ENCODE assay signal across 19 cellular contexts in the genomic region with DNA sequence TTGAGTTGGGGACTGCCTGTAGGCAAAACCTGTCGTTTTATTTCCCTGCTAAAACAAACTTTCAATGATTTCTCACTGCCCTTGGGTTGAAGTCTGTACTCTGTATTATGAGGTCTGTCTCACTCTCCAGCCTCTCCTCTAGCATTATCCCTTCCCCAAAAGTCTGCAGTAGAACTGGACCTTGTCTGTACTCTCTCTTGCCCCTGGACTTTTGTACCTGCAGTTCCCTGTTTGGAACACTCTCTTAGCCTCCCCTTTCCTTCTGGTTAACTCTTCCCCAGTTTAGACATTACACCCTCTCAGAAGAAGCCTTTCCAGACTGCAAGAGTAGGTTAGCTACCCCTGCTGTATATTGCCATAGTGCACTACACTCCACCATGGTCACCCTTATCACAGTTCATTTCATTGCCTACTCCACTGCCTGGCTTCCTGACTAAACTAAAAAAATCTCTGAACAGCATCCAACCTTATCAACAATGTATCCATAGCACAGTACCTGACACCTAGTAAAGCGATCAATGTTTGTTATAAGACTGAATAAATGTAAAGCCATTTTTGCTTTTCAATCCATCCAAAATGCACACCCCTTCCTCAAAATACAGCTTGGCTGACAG. TPM values are rescaled to one million over a fixed set of nuclear protein-coding genes. Genes with fewer than 3 reads are reported as not detected.
DNase-seq lines count a peak whose midpoint lies in the region; ATAC-seq and TF ChIP-seq lines count a peak whose summit lies in the region.
"Had no signal": no experiment of that assay in that cellular context is flagged by ENCODE, and none has a peak within 500 bp of the region (broad histone marks: within the 10 kb centered on the region; RNA-seq: fewer than 3 reads in every experiment).

No MANE protein-coding gene starts in this region.

- H3K4me1 ChIP-seq in mesendoderm (ENCODE audit: control insufficient read depth, low read depth, low read length) (peaks cover 5% of the 10 kb centered on the region), neural progenitor cell (no peaks in the 10 kb centered on the region), neuronal stem cell (ENCODE audit: control insufficient read depth in 2 of 2, insufficient read depth in 1 of 2, low read depth in 1 of 2, low read length in 2 of 2) (no peaks in the 10 kb centered on the region)

- WGBS in mesendoderm (ENCODE audit: extremely low coverage, insufficient coverage, low lambda C conversion rate) = no CpG with 5 or more reads among the region's 2 CpGs
- WGBS in neuronal stem cell (ENCODE audit: extremely low coverage in 2 of 2, insufficient read length in 2 of 2, insufficient replicate concordance in 1 of 2), 2 donors = no CpG with 5 or more reads among the region's 2 CpGs

- H3K9me3 ChIP-seq in neural progenitor cell (ENCODE audit: low read depth) (no peaks in the 10 kb centered on the region), neuronal stem cell (replicated peaks in 1 of 2; ENCODE audit: control insufficient read depth in 2 of 2, insufficient read depth in 1 of 2, low read depth in 1 of 2, low read length in 2 of 2) (peaks cover 0 to 2% of the 10 kb centered on the region in 2 donors)
- H3K9me3 ChIP-seq: BLaER1 had no signal

- H3K36me3 Mint-ChIP-seq in neural progenitor cell = peaks cover 9% of the 10 kb centered on the region

- no peak overlapping the region for H2BK5ac ChIP-seq in mesendoderm (ENCODE audit: low read length)
- H2BK5ac ChIP-seq in neuronal stem cell (ENCODE audit: low read length) = no peak overlapping the region

- H3K4me3 ChIP-seq in GM12864 (ENCODE audit: low read depth, low read length) = no peak overlapping the region
- H3K4me3 ChIP-seq in mesendoderm (ENCODE audit: low read length) = no peak overlapping the region
- H3K4me3 ChIP-seq in neural progenitor cell = no peak overlapping the region
- no peak overlapping the region for H3K4me3 ChIP-seq in neuronal stem cell (ENCODE audit: low read length in 2 of 2)
- H3K4me3 ChIP-seq: BLaER1, GM23248 had no signal

- no peak overlapping the region for H3K56ac ChIP-seq in mesendoderm (ENCODE audit: low read length)

- H3K4me1 Mint-ChIP-seq in neural progenitor cell = no peaks in the 10 kb centered on the region
- H3K4me1 Mint-ChIP-seq: IgD-negative memory B cell had no signal

- H4K20me1 ChIP-seq in neural progenitor cell (ENCODE audit: low read depth) = peaks cover 19% of the 10 kb centered on the region

- H3K4ac ChIP-seq in mesendoderm (ENCODE audit: low read depth, low read length) (no peak overlapping the region), neuronal stem cell (ENCODE audit: low read length) (no peak overlapping the region)

- peak overlapping the region; percentile 36 for H4K5ac ChIP-seq in mesendoderm (ENCODE audit: low read length)

- H3K27ac ChIP-seq in mesendoderm (ENCODE audit: low read depth, low read length) = no peak overlapping the region
- peak overlapping the region; percentile 57 for H3K27ac ChIP-seq in neural progenitor cell
- H3K27ac ChIP-seq in neuronal stem cell (replicated peaks; ENCODE audit: low read length) = no peak overlapping the region
- H3K27ac ChIP-seq: BLaER1, GM23248, HL-60 had no signal

- no peak overlapping the region for H3K23ac ChIP-seq in mesendoderm (ENCODE audit: low read length)
- no peak overlapping the region for H3K23ac ChIP-seq in neuronal stem cell (ENCODE audit: low read depth, low read length, poor library complexity)

- TF ChIP-seq CTCF in GM12864 (IDR thresholded peaks at IDR 0.05; ENCODE audit: low read depth, low read length, missing control alignments) (peak; percentile 5), neural progenitor cell (IDR thresholded peaks at IDR 0.05) (no peak)

- H3K14ac ChIP-seq in neuronal stem cell (ENCODE audit: low read length) = no peak overlapping the region

- ATAC-seq in GM18907 (IDR thresholded peaks at IDR 0.05; ENCODE audit: unreplicated experiment) = no peak

- H3K27me3 ChIP-seq in mesendoderm (ENCODE audit: insufficient read depth, low read length, poor library complexity) (no peaks in the 10 kb centered on the region), neural progenitor cell (no peaks in the 10 kb centered on the region), neuronal stem cell (ENCODE audit: control insufficient read depth in 3 of 3, insufficient read depth in 3 of 3, low read depth in 1 of 3, low read length in 3 of 3) (no peaks in the 10 kb centered on the region)

- H2AFZ ChIP-seq in neural progenitor cell (replicated peaks) = no peak overlapping the region
- no peak overlapping the region for H2AFZ ChIP-seq in neuronal stem cell (ENCODE audit: low read length)
- H2AFZ ChIP-seq: GM23248 had no signal

- H3K79me2 ChIP-seq in mesendoderm (ENCODE audit: control insufficient read depth, insufficient read depth, low read length) (peaks cover 9% of the 10 kb centered on the region), neural progenitor cell (ENCODE audit: low read depth) (peaks cover 39% of the 10 kb centered on the region)

- no peak overlapping the region for H3K4me3 Mint-ChIP-seq in neural progenitor cell
- H3K4me3 Mint-ChIP-seq: CD14-positive monocyte had no signal

- H3K4me2 ChIP-seq in mesendoderm (ENCODE audit: low read length) (no peak overlapping the region), neural progenitor cell (no peak overlapping the region), neuronal stem cell (ENCODE audit: insufficient read depth, low read length, poor library complexity, severe bottlenecking) (no peak overlapping the region)
- H3K4me2 ChIP-seq: BLaER1 had no signal

- H4K91ac ChIP-seq in neuronal stem cell (ENCODE audit: low read depth, low read length, poor library complexity) = no peak overlapping the region

- no peak overlapping the region for H2BK15ac ChIP-seq in mesendoderm (replicated peaks; ENCODE audit: low read depth)
- no peak overlapping the region for H2BK15ac ChIP-seq in neuronal stem cell (ENCODE audit: low read length)

- no peak overlapping the region for H2BK12ac ChIP-seq in neuronal stem cell (ENCODE audit: low read length)

- H3K9me3 Mint-ChIP-seq in neural progenitor cell = peaks cover 2% of the 10 kb centered on the region
- H3K9me3 Mint-ChIP-seq: IgD-negative memory B cell had no signal

- DNase-seq in GM12864 (ENCODE audit: low read depth) (no peak), NAMALWA (ENCODE audit: low spot score) (peak; percentile 21), mesendoderm (no peak), neural progenitor cell (ENCODE audit: low spot score) (no peak), neuronal stem cell (ENCODE audit: low spot score) (no peak), NCI-H1694 treated with DMSO at 0.1 percent for 48 hours (lab: John Stamatoyannopoulos, UW) (no peak)
- DNase-seq: 8988T had no signal

- H3F3A ChIP-seq in neural progenitor cell (ENCODE audit: low read depth) = peaks cover 36% of the 10 kb centered on the region

- H3K27me3 Mint-ChIP-seq in neural progenitor cell (ENCODE audit: insufficient read depth, low read depth) = no peaks in the 10 kb centered on the region
- H3K27me3 Mint-ChIP-seq: CD4-positive, alpha-beta memory T cell; IgD-negative memory B cell had no signal

- H3K9ac ChIP-seq in mesendoderm (ENCODE audit: low read length) = no peak overlapping the region
- no peak overlapping the region for H3K9ac ChIP-seq in neural progenitor cell
- no peak overlapping the region for H3K9ac ChIP-seq in neuronal stem cell (ENCODE audit: low read depth, low read length, poor library complexity)
- H3K9ac ChIP-seq: BLaER1, GM23248 had no signal

- H2AK5ac ChIP-seq in mesendoderm (ENCODE audit: low read length) (no peak overlapping the region), neuronal stem cell (ENCODE audit: low read depth, low read length) (no peak overlapping the region)

- H3K18ac ChIP-seq in mesendoderm (ENCODE audit: low read length) = no peak overlapping the region
- H3K18ac ChIP-seq in neuronal stem cell (ENCODE audit: low read length) = no peak overlapping the region

- H4K8ac ChIP-seq in mesendoderm (ENCODE audit: low read depth, low read length) (no peak overlapping the region), neuronal stem cell (ENCODE audit: low read depth, low read length) (no peak overlapping the region)

- no peak overlapping the region for H2BK120ac ChIP-seq in mesendoderm (ENCODE audit: low read depth, low read length)
- no peak overlapping the region for H2BK120ac ChIP-seq in neuronal stem cell (ENCODE audit: low read depth, low read length)

- H3K36me3 ChIP-seq in mesendoderm (ENCODE audit: control insufficient read depth, insufficient read depth, low read length) (no peaks in the 10 kb centered on the region), neural progenitor cell (no peaks in the 10 kb centered on the region), neuronal stem cell (replicated peaks in 1 of 2; ENCODE audit: control insufficient read depth in 2 of 2, insufficient read depth in 2 of 2, low read length in 2 of 2) (peaks cover 0 to 24% of the 10 kb centered on the region in 2 donors)

- H3K27ac Mint-ChIP-seq in neural progenitor cell = no peak overlapping the region

- H3K79me1 ChIP-seq in mesendoderm (ENCODE audit: low read length) = no peaks in the 10 kb centered on the region
- H3K79me1 ChIP-seq in neuronal stem cell (ENCODE audit: low read depth, low read length) = peaks cover 7% of the 10 kb centered on the region

RNA-seq across cellular contexts. Expression of gene AJUBA, which starts 3.6 kb away (rescaled TPM):
- 15.9 TPM for polyA plus RNA-seq in mesendoderm (2013, experiment 1 of 2)
- 17.6 TPM for polyA plus RNA-seq in mesendoderm (2013, experiment 2 of 2)
- total RNA-seq in neural progenitor cell (ENCODE audit: low replicate concordance) = 99.6 and 147 TPM in 2 replicates
- polyA plus RNA-seq in neuronal stem cell (2013, experiment 1 of 2) = 63.6 TPM
- polyA plus RNA-seq in neuronal stem cell (2013, experiment 2 of 2) = 64.1 TPM
- polyA plus RNA-seq: CD14-positive monocyte had no signal

RNA-seq across cellular contexts. Expression of gene C14orf93, which starts 23.9 kb away (rescaled TPM):
- polyA plus RNA-seq in mesendoderm (2013, experiment 1 of 2) = 3.1 TPM
- polyA plus RNA-seq in mesendoderm (2013, experiment 2 of 2) = 3.5 TPM
- 8.2 and 11.0 TPM in 2 replicates for total RNA-seq in neural progenitor cell (ENCODE audit: low replicate concordance)
- polyA plus RNA-seq in neuronal stem cell (2013, experiment 1 of 2) = 7.0 TPM
- polyA plus RNA-seq in neuronal stem cell (2013, experiment 2 of 2) = 6.1 TPM

RNA-seq across cellular contexts. Expression of gene HAUS4, which starts 29.1 kb away (rescaled TPM):
- 36.7 TPM for polyA plus RNA-seq in mesendoderm (2013, experiment 1 of 2)
- 35.9 TPM for polyA plus RNA-seq in mesendoderm (2013, experiment 2 of 2)
- 93.3 and 103 TPM in 2 replicates for total RNA-seq in neural progenitor cell (ENCODE audit: low replicate concordance)
- polyA plus RNA-seq in neuronal stem cell (2013, experiment 1 of 2) = 59.1 TPM
- polyA plus RNA-seq in neuronal stem cell (2013, experiment 2 of 2) = 60.9 TPM

RNA-seq across cellular contexts. Expression of gene PSMB5, which starts 48.7 kb away (rescaled TPM):
- 202 TPM for polyA plus RNA-seq in mesendoderm (2013, experiment 1 of 2)
- polyA plus RNA-seq in mesendoderm (2013, experiment 2 of 2) = 203 TPM
- total RNA-seq in neural progenitor cell (ENCODE audit: low replicate concordance) = 154 and 223 TPM in 2 replicates
- 136 TPM for polyA plus RNA-seq in neuronal stem cell (2013, experiment 1 of 2)
- 135 TPM for polyA plus RNA-seq in neuronal stem cell (2013, experiment 2 of 2)

RNA-seq across cellular contexts. Expression of gene PSMB11, which starts 56.0 kb away (rescaled TPM):
- not detected for polyA plus RNA-seq in mesendoderm (2013, experiment 1 of 2)
- polyA plus RNA-seq in mesendoderm (2013, experiment 2 of 2) = not detected
- total RNA-seq in neural progenitor cell (ENCODE audit: low replicate concordance) = not detected in 2 replicates
- not detected for polyA plus RNA-seq in neuronal stem cell (2013, experiment 1 of 2)
- not detected for polyA plus RNA-seq in neuronal stem cell (2013, experiment 2 of 2)
- total RNA-seq: A673; Calu3; CD4-positive, alpha-beta memory T cell; G401; GM23248; HT1080 had no signal
- polyA plus RNA-seq: AG04450; CD14-positive monocyte; CD4-positive, alpha-beta memory T cell; GM23248; IgD-negative memory B cell had no signal
